In genomic region chr9:123365287-123365880, GRCh38 we compare ENCODE assay signal across 12 cellular contexts. TPM values are rescaled to one million over a fixed set of nuclear protein-coding genes. Genes with fewer than 3 reads are reported as not detected.
A peak's percentile ranks its signal among the peaks of the same experiment; 100 is the strongest.
DNase-seq lines count a peak whose midpoint lies in the region; ATAC-seq and TF ChIP-seq lines count a peak whose summit lies in the region.
"Had no signal": no experiment of that assay in that cellular context is flagged by ENCODE, and none has a peak within 500 bp of the region (broad histone marks: within the 10 kb centered on the region; RNA-seq: fewer than 3 reads in every experiment).

No MANE protein-coding gene starts in this region.

- H3K9me3 ChIP-seq in esophagus squamous epithelium: no peaks in the 10 kb centered on the region
- H3K9me3 ChIP-seq: vagina had no signal

- H3K36me3 Mint-ChIP-seq in brain (peaks cover 7% of the 10 kb centered on the region), mesothelial cell of epicardium (peaks cover 7% of the 10 kb centered on the region)

- peaks cover 12% of the 10 kb centered on the region; the same call in 1 of the 2 replicates for H3K27me3 ChIP-seq in KMS-11 (ENCODE audit: insufficient read depth, low read depth)
- peaks cover 0 to 48% (median 0%) of the 10 kb centered on the region in 4 donors for H3K27me3 ChIP-seq in esophagus squamous epithelium
- H3K27me3 ChIP-seq: vagina had no signal

- H3K4me3 Mint-ChIP-seq in brain (no peak overlapping the region), mesothelial cell of epicardium (no peak overlapping the region)

- intact Hi-C loops in esophagus squamous epithelium (cut with DNase I): no loop called here

- DNase-seq in ELF-1 (ENCODE audit: low read depth, low spot score) (peak; percentile 52), mesothelial cell of epicardium (ENCODE audit: low spot score in 2 of 2, unreplicated experiment in 2 of 2) (no peak), esophagus squamous epithelium (lab: John Stamatoyannopoulos, UW) (no peak)
- DNase-seq: NCI-H187 treated with DMSO at 0.1 percent for 48 hours, Right ventricle myocardium superior had no signal

- H3K4me2 ChIP-seq in KMS-11: no peak overlapping the region

- H3K4me1 ChIP-seq in KMS-11 (ENCODE audit: low read depth, poor library complexity, severe bottlenecking) (peaks cover 2% of the 10 kb centered on the region), esophagus squamous epithelium (peaks cover 0 to 8% (median 0%) of the 10 kb centered on the region in 3 donors)
- H3K4me1 ChIP-seq: vagina had no signal

- H3K79me2 ChIP-seq in KMS-11 (ENCODE audit: insufficient read depth, low read depth): no peaks in the 10 kb centered on the region

- H3K27me3 Mint-ChIP-seq in brain (peaks cover 3% of the 10 kb centered on the region), mesothelial cell of epicardium (ENCODE audit: low read depth) (no peaks in the 10 kb centered on the region)

- H3K9ac ChIP-seq in KMS-11: no peak overlapping the region

- no peak for TF ChIP-seq POLR2A in esophagus squamous epithelium (IDR thresholded peaks at IDR 0.05)

- H3K27ac Mint-ChIP-seq in brain (peak overlapping the region in 4 of 5 experiments; percentile 39 to 69 (median 52)), mesothelial cell of epicardium (peak overlapping the region; percentile 81)

- ATAC-seq in GM18858 (IDR thresholded peaks at IDR 0.05; ENCODE audit: unreplicated experiment): no peak
- ATAC-seq in GM21723 (IDR thresholded peaks at IDR 0.05; ENCODE audit: unreplicated experiment): no peak
- ATAC-seq in GM19467 (IDR thresholded peaks at IDR 0.05; ENCODE audit: unreplicated experiment): no peak
- ATAC-seq: left lobe of liver had no signal

- H3K27ac ChIP-seq in KMS-11 (no peak overlapping the region), esophagus squamous epithelium (no peak overlapping the region)
- H3K27ac ChIP-seq: vagina had no signal

- H3K4me3 ChIP-seq in KMS-11 (IDR thresholded peaks at IDR 0.05; ENCODE audit: insufficient read depth, low read depth, low read length) (no peak overlapping the region), esophagus squamous epithelium (no peak overlapping the region)
- H3K4me3 ChIP-seq: vagina had no signal

- H3K36me3 ChIP-seq in KMS-11 (ENCODE audit: insufficient read depth) (no peaks in the 10 kb centered on the region), esophagus squamous epithelium (no peaks in the 10 kb centered on the region)
- H3K36me3 ChIP-seq: vagina had no signal

- TF ChIP-seq CTCF in KMS-11 (conservative IDR thresholded peaks at IDR 0.05; ENCODE audit: low read depth, low read length) (0 out of 2 replicates have a peak, but pooled peaks have one; percentile 19), brain (conservative IDR thresholded peaks at IDR 0.05) (peak in 1 of 2 experiments; percentile 30), mesothelial cell of epicardium (IDR thresholded peaks at IDR 0.05; ENCODE audit: unreplicated experiment) (no peak), esophagus squamous epithelium (IDR thresholded peaks at IDR 0.05) (no peak)

- no peaks in the 10 kb centered on the region for H4K20me1 ChIP-seq in KMS-11 (ENCODE audit: insufficient read depth)

- no peak overlapping the region for H2AFZ ChIP-seq in KMS-11 (ENCODE audit: low read depth)

- H3K9me3 Mint-ChIP-seq in brain (no peaks in the 10 kb centered on the region), mesothelial cell of epicardium (no peaks in the 10 kb centered on the region)

- peaks cover 36% of the 10 kb centered on the region for H3K4me1 Mint-ChIP-seq in brain
- H3K4me1 Mint-ChIP-seq in mesothelial cell of epicardium: peaks cover 57% of the 10 kb centered on the region

- WGBS in esophagus squamous epithelium, 2 donors: 77 to 81% methylated on average over 9 to 12 of the region's 12 CpGs

RNA-seq across cellular contexts. Expression of gene CRB2, which starts 9.4 kb away (rescaled TPM):
- polyA plus RNA-seq in brain (ENCODE audit: insufficient read depth, low read depth, low replicate concordance): 6.4 TPM
- total RNA-seq in mesothelial cell of epicardium (35.1 to 43.0 TPM (median 41.0 TPM) in 3 replicates), esophagus squamous epithelium (not detected)
- total RNA-seq: left lobe of liver, Right ventricle myocardium superior, vagina had no signal

Comparison
In these comparisons a context has a peak if more than half of its experiments do, and no peak if none do; other contexts are left out.
1. RNA of gene CRB2, which starts 9.4 kb away (total RNA-seq): 35.1 to 43.0 TPM in mesothelial cell of epicardium; not detected in esophagus squamous epithelium; every median in the first group is over 10 times any median in the second.